In the genomic region with DNA sequence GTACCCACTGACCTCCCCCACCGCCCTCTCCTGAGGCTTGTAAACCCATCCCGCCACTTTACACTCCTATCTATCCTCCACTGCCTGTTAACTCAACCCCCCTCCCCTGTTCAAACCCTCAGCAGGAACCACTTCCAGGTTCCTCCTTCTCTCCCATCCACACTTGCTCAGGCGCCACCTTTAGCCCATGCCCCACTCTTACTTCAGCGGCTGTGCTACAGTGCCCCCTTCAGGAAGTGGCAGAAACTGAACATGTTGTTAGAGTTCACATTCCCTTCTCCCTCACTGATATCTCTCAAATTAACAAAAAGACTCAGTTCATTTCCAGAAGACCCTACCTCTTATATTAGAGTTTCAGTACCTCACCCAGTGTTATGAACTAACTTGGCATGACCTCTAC, we compare ENCODE assay signal across 25 cellular contexts. TPM values are rescaled to one million over a fixed set of nuclear protein-coding genes. Genes with fewer than 3 reads are reported as not detected.
A peak's percentile ranks its signal among the peaks of the same experiment; 100 is the strongest.
DNase-seq lines count a peak whose midpoint lies in the region; ATAC-seq and TF ChIP-seq lines count a peak whose summit lies in the region.
"Had no signal": no experiment of that assay in that cellular context is flagged by ENCODE, and none has a peak within 500 bp of the region (broad histone marks: within the 10 kb centered on the region; RNA-seq: fewer than 3 reads in every experiment).

No MANE protein-coding gene starts in this region.

- no peaks in the 10 kb centered on the region for H3K27me3 ChIP-seq in H9 (ENCODE audit: insufficient read depth, low read length)
- H3K27me3 ChIP-seq: heart right ventricle, testis had no signal

- no peak overlapping the region for H3T11ph ChIP-seq in H9 (ENCODE audit: low read length)

- H3K27ac ChIP-seq in 22Rv1 (no peak overlapping the region), H9 (ENCODE audit: insufficient read length, low read depth, low read length) (no peak overlapping the region)
- H3K27ac ChIP-seq: C4-2B, coronary artery, GM23248, heart right ventricle, parathyroid adenoma, testis had no signal

- H2BK5ac ChIP-seq in H9 (ENCODE audit: insufficient read length, low read length), result no peak overlapping the region

- H3K9me3 ChIP-seq in H9 (ENCODE audit: control insufficient read depth, low read depth, low read length), result peaks cover 16% of the 10 kb centered on the region
- H3K9me3 ChIP-seq: testis had no signal

- no peak overlapping the region for H4K8ac ChIP-seq in H9 (replicated peaks; ENCODE audit: insufficient read length, low read depth, low read length)

- no peak overlapping the region for H3K18ac ChIP-seq in H9 (ENCODE audit: insufficient read length, low read depth, low read length)

- no peak overlapping the region for H3K4me2 ChIP-seq in H9 (ENCODE audit: insufficient read depth, insufficient read length, low read length)

- no peak overlapping the region for H4K91ac ChIP-seq in H9 (ENCODE audit: insufficient read length, low read depth, low read length)

- DNase-seq in H9 (peak; percentile 41), T-cell (no peak), iPS DF 19.7 (ENCODE audit: low read depth, low spot score) (peak; percentile 30), foreskin melanocyte (no peak), DMS79 (lab: John Stamatoyannopoulos, UW) (no peak)
- no peak for DNase-seq in stimulated activated effector memory CD8-positive, alpha-beta T cell treated with anti-CD3 and anti-CD28 coated beads, Interleukin-12 subunit alpha, Interleukin-12 subunit beta, amount 100 ng/mL, for 72 hours (ENCODE audit: low spot score in 2 of 2)
- DNase-seq: ACHN; activated CD4-positive, alpha-beta T cell treated with anti-CD3 and anti-CD28 coated beads for 4 hours; activated effector memory CD4-positive, alpha-beta T cell treated with Interleukin-2 at 50 U/mL for 16 hours; GM23248; heart right ventricle; KG1; kidney; natural killer cell; NCI-H1048; NCI-H2107; NCI-H510A; NK-92 treated with Interleukin-12 subunit alpha and Interleukin-12 subunit beta, amount 100 ng/mL, for 24 hours; testis had no signal

- H3K9me3 Mint-ChIP-seq in H9 (peaks cover 53 to 84% of the 10 kb centered on the region in 2 experiments), T-cell (peaks cover 41 to 77% (median 66%) of the 10 kb centered on the region in 3 donors)
- H3K9me3 Mint-ChIP-seq in stimulated activated effector memory CD8-positive, alpha-beta T cell treated with anti-CD3 and anti-CD28 coated beads, Interleukin-12 subunit alpha, Interleukin-12 subunit beta, amount 100 ng/mL, for 72 hours, result peaks cover 56% of the 10 kb centered on the region

- peaks cover 6% of the 10 kb centered on the region for H3K79me1 ChIP-seq in H9 (ENCODE audit: insufficient read depth, low read depth, low read length, poor library complexity, severe bottlenecking)

- H3K4me3 Mint-ChIP-seq in H9, result no peak overlapping the region
- peak overlapping the region in 2 of 3 donors; percentile 24 to 40 for H3K4me3 Mint-ChIP-seq in T-cell
- H3K4me3 Mint-ChIP-seq in stimulated activated effector memory CD8-positive, alpha-beta T cell treated with anti-CD3 and anti-CD28 coated beads, Interleukin-12 subunit alpha, Interleukin-12 subunit beta, amount 100 ng/mL, for 72 hours, result no peak overlapping the region
- H3K4me3 Mint-ChIP-seq: memory B cell, natural killer cell had no signal

- no peak overlapping the region for H2BK15ac ChIP-seq in H9 (ENCODE audit: low read depth, low read length)

- ATAC-seq in T-cell (replicated peaks in 1 of 4) (no peak), HG03108 (IDR thresholded peaks at IDR 0.05; ENCODE audit: unreplicated experiment) (no peak)
- ATAC-seq in stimulated activated effector memory CD8-positive, alpha-beta T cell treated with anti-CD3 and anti-CD28 coated beads, Interleukin-12 subunit alpha, Interleukin-12 subunit beta, amount 100 ng/mL, for 72 hours, result no peak
- ATAC-seq: heart right ventricle, natural killer cell had no signal

- H3K23me2 ChIP-seq in H9 (ENCODE audit: insufficient read length, low read depth, low read length, poor library complexity, severe bottlenecking), result no peaks in the 10 kb centered on the region

- TF ChIP-seq CTCF in 22Rv1 (IDR thresholded peaks at IDR 0.05), result peak; percentile 19; the same call in 1 of the 2 replicates
- TF ChIP-seq CTCF in H9 (conservative IDR thresholded peaks at IDR 0.05), result peak; percentile 72; the same call in 2 of the 3 replicates

- WGBS in H9 (ENCODE audit: extremely low coverage, insufficient read length, low lambda C conversion rate), result no CpG with 5 or more reads among the region's 4 CpGs

- H3K4me1 Mint-ChIP-seq in H9 (no peaks in the 10 kb centered on the region), T-cell (peaks cover 0 to 23% (median 4%) of the 10 kb centered on the region in 3 donors)
- H3K4me1 Mint-ChIP-seq in stimulated activated effector memory CD8-positive, alpha-beta T cell treated with anti-CD3 and anti-CD28 coated beads, Interleukin-12 subunit alpha, Interleukin-12 subunit beta, amount 100 ng/mL, for 72 hours, result peaks cover 23% of the 10 kb centered on the region

- CTCF ChIA-PET in T-cell (lab: Charles Lee), result no interaction called here

- H3K9ac ChIP-seq in H9 (ENCODE audit: extremely low read depth, insufficient read length, low read length), result no peak overlapping the region
- H3K9ac ChIP-seq: GM23248, parathyroid adenoma had no signal

- H3K27ac Mint-ChIP-seq in H9 (no peak overlapping the region), T-cell (no peak overlapping the region)
- no peak overlapping the region for H3K27ac Mint-ChIP-seq in stimulated activated effector memory CD8-positive, alpha-beta T cell treated with anti-CD3 and anti-CD28 coated beads, Interleukin-12 subunit alpha, Interleukin-12 subunit beta, amount 100 ng/mL, for 72 hours
- H3K27ac Mint-ChIP-seq: memory B cell, natural killer cell had no signal

- H3K36me3 Mint-ChIP-seq in H9 (ENCODE audit: insufficient read depth in 1 of 3, low read depth in 3 of 3), result peaks cover 72 to 88% (median 81%) of the 10 kb centered on the region in 3 experiments
- peaks cover 88% of the 10 kb centered on the region for H3K36me3 Mint-ChIP-seq in T-cell
- H3K36me3 Mint-ChIP-seq in stimulated activated effector memory CD8-positive, alpha-beta T cell treated with anti-CD3 and anti-CD28 coated beads, Interleukin-12 subunit alpha, Interleukin-12 subunit beta, amount 100 ng/mL, for 72 hours, result peaks cover 37% of the 10 kb centered on the region

- H4K5ac ChIP-seq in H9 (ENCODE audit: insufficient read length, low read depth, low read length), result no peak overlapping the region

- H2AFZ ChIP-seq in H9 (ENCODE audit: low read length), result no peak overlapping the region
- H2AFZ ChIP-seq: GM23248, parathyroid adenoma had no signal

- peaks cover 1% of the 10 kb centered on the region; the same call in 1 of the 2 replicates for H3K79me2 ChIP-seq in H9 (ENCODE audit: insufficient read depth, low read length)

- H3K4ac ChIP-seq in H9 (ENCODE audit: low read depth, low read length), result no peak overlapping the region

- H2BK12ac ChIP-seq in H9 (ENCODE audit: insufficient read length, low read depth, low read length), result no peak overlapping the region

- no peaks in the 10 kb centered on the region for H4K20me1 ChIP-seq in H9 (ENCODE audit: control insufficient read depth, insufficient read depth, insufficient read length)

- no peaks in the 10 kb centered on the region for H3K4me1 ChIP-seq in H9 (ENCODE audit: insufficient read depth, low read length)
- H3K4me1 ChIP-seq: parathyroid adenoma, testis had no signal

- no peak overlapping the region for H3K56ac ChIP-seq in H9 (ENCODE audit: insufficient read length, low read depth, low read length)

- no peak overlapping the region for H3K14ac ChIP-seq in H9 (ENCODE audit: insufficient read depth, low read length)

- H3K23ac ChIP-seq in H9 (ENCODE audit: insufficient read length, low read depth, low read length), result no peak overlapping the region

- H2BK120ac ChIP-seq in H9 (ENCODE audit: low read depth, low read length, poor library complexity, severe bottlenecking), result no peak overlapping the region

- no peak overlapping the region for H2BK20ac ChIP-seq in H9 (ENCODE audit: low read depth, low read length, poor library complexity, severe bottlenecking)

- no peak overlapping the region for H2AK5ac ChIP-seq in H9 (ENCODE audit: insufficient read length, low read length)

- POLR2A ChIA-PET in T-cell (lab: Charles Lee), result no interaction called here

- H3K27me3 Mint-ChIP-seq in H9 (ENCODE audit: low read depth) (no peaks in the 10 kb centered on the region; the same call in 1 of the 2 replicates), T-cell (no peaks in the 10 kb centered on the region)
- H3K27me3 Mint-ChIP-seq: memory B cell had no signal

RNA-seq across cellular contexts. Expression of a gene that starts 49.4 kb away (rescaled TPM):
- total RNA-seq in H9 (2021), result 41.5 and 43.5 TPM in 2 replicates
- total RNA-seq in T-cell, result 100 to 1,000 TPM in 1 of 5 donors, 10 to 100 TPM in 4; 76.0 to 103 (median 80.4) TPM

Comparison
In these comparisons a context has a peak if more than half of its experiments do, and no peak if none do; other contexts are left out.
1. DNase-seq: peak in H9 (single experiment) and iPS DF 19.7 (single experiment); none in T-cell (0 of 34), stimulated activated effector memory CD8-positive, alpha-beta T cell treated with anti-CD3 and anti-CD28 coated beads, Interleukin-12 subunit alpha, Interleukin-12 subunit beta, amount 100 ng/mL, for 72 hours (0 of 2), foreskin melanocyte (single experiment) and DMS79 (single experiment).
2. H3K4me3 Mint-ChIP-seq: peak in T-cell (2 of 3); none in H9 (0 of 2) and stimulated activated effector memory CD8-positive, alpha-beta T cell treated with anti-CD3 and anti-CD28 coated beads, Interleukin-12 subunit alpha, Interleukin-12 subunit beta, amount 100 ng/mL, for 72 hours (single experiment).